Comparison of ENCODE assay signal across 13 cellular contexts in the genomic region with DNA sequence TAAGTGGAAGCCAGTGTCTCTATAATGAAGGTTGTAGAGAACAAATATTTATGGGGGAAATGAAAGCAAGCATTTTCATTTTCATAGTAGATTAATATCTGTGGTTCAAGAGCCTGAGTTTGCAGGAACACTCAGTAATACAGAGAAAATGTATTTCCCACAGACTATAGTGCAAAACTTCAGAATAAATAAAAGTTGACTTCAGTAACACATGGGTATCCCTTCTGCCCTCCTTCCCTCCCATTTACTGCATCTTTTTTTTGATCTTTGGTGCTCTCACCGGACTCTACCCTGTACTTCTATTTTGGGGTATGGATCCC.
DNase-seq lines count a peak whose midpoint lies in the region; ATAC-seq, FAIRE-seq and TF ChIP-seq lines count a peak whose summit lies in the region.
"Had no signal": no experiment of that assay in that cellular context is flagged by ENCODE, and none has a peak within 500 bp of the region (broad histone marks: within the 10 kb centered on the region; RNA-seq: fewer than 3 reads in every experiment).

No MANE protein-coding gene starts in this region.

- intact Hi-C loops in CD4-positive, alpha-beta T cell (cut with DNase I, micrococcal nuclease): loop anchor here in 1 of 2 experiments (10.0 kb wide), 1 partner anchor 161 kb away; no protein-coding TSS in a partner anchor

- FAIRE-seq in D721Med (lab: Jason Lieb, UNC): no peak

- ATAC-seq in CD4-positive, alpha-beta T cell (ENCODE audit: poor library complexity): no peak
- peak; percentile 42 for ATAC-seq in GM18519 (IDR thresholded peaks at IDR 0.05; ENCODE audit: low FRiP score, unreplicated experiment)
- peak; percentile 38 for ATAC-seq in HG03196 (IDR thresholded peaks at IDR 0.05; ENCODE audit: unreplicated experiment)
- ATAC-seq in HG03175 (IDR thresholded peaks at IDR 0.05; ENCODE audit: unreplicated experiment): no peak
- ATAC-seq in GM21367 (IDR thresholded peaks at IDR 0.05; ENCODE audit: unreplicated experiment): no peak
- ATAC-seq: SK-N-SH treated with all-trans-retinoic acid at 6 μM for 48 hours had no signal

- peak overlapping the region; percentile 75 for H3K27ac Mint-ChIP-seq in CD4-positive, alpha-beta T cell
- peak overlapping the region; percentile 97 for H3K27ac Mint-ChIP-seq in activated naive CD8-positive, alpha-beta T cell
- H3K27ac Mint-ChIP-seq: nephron had no signal

- no peak overlapping the region for H3K27ac ChIP-seq in CD4-positive, alpha-beta T cell (ENCODE audit: low read depth, low read length)
- H3K27ac ChIP-seq: BLaER1 had no signal

- POLR2A ChIA-PET in CD4-positive, alpha-beta T cell (lab: Charles Lee): no interaction called here

- peaks cover 61% of the 10 kb centered on the region for H3K4me1 Mint-ChIP-seq in CD4-positive, alpha-beta T cell (ENCODE audit: low read depth)
- H3K4me1 Mint-ChIP-seq in activated naive CD8-positive, alpha-beta T cell (ENCODE audit: low read depth): peaks cover 61% of the 10 kb centered on the region
- H3K4me1 Mint-ChIP-seq: nephron had no signal

- H3K9me3 ChIP-seq in CD4-positive, alpha-beta T cell (ENCODE audit: control insufficient read depth, low read length): no peaks in the 10 kb centered on the region
- H3K9me3 ChIP-seq: BLaER1, esophagus squamous epithelium had no signal

- CTCF ChIA-PET in CD4-positive, alpha-beta T cell (lab: Charles Lee): no interaction called here

- no peak for DNase-seq in CD4-positive, alpha-beta T cell
- no peak for DNase-seq in cerebellum (ENCODE audit: low spot score)
- DNase-seq in D721Med (ENCODE audit: insufficient read length, low spot score): no peak
- DNase-seq: esophagus squamous epithelium, NCI-H510A had no signal

- no peaks in the 10 kb centered on the region for H3K9me3 Mint-ChIP-seq in CD4-positive, alpha-beta T cell
- H3K9me3 Mint-ChIP-seq in activated naive CD8-positive, alpha-beta T cell (ENCODE audit: low read depth): peaks cover 3% of the 10 kb centered on the region
- H3K9me3 Mint-ChIP-seq: nephron had no signal

- H3K27me3 ChIP-seq in CD4-positive, alpha-beta T cell (ENCODE audit: control insufficient read depth, insufficient read depth, low read length): no peaks in the 10 kb centered on the region
- H3K27me3 ChIP-seq: BLaER1, esophagus squamous epithelium had no signal

- no peaks in the 10 kb centered on the region for H3K27me3 Mint-ChIP-seq in CD4-positive, alpha-beta T cell
- no peaks in the 10 kb centered on the region for H3K27me3 Mint-ChIP-seq in activated naive CD8-positive, alpha-beta T cell

- peak overlapping the region; percentile 85 for H3K4me3 Mint-ChIP-seq in CD4-positive, alpha-beta T cell
- H3K4me3 Mint-ChIP-seq in activated naive CD8-positive, alpha-beta T cell: peak overlapping the region; percentile 93
- H3K4me3 Mint-ChIP-seq: nephron had no signal

- TF ChIP-seq CTCF in CD4-positive, alpha-beta T cell (IDR thresholded peaks at IDR 0.05): no peak
- no peak for TF ChIP-seq CTCF in D721Med (IDR thresholded peaks at IDR 0.05; ENCODE audit: insufficient read depth, missing control alignments)

- H3K36me3 Mint-ChIP-seq in CD4-positive, alpha-beta T cell (ENCODE audit: low read depth): no peaks in the 10 kb centered on the region
- peaks cover 9% of the 10 kb centered on the region for H3K36me3 Mint-ChIP-seq in activated naive CD8-positive, alpha-beta T cell

Comparison
In these comparisons a context has a peak if more than half of its experiments do, and no peak if none do; other contexts are left out.
1. ATAC-seq: peak in GM18519 (single experiment) and HG03196 (single experiment); none in CD4-positive, alpha-beta T cell (single experiment), HG03175 (single experiment) and GM21367 (single experiment).